1 cellular context compared by ENCODE assay signal in genomic region chr14:71726639-71727085, GRCh38.
TF ChIP-seq lines count a peak whose summit lies in the region.

No MANE protein-coding gene starts in this region.

TF ChIP-seq in SK-N-SH, 30 proteins besides CTCF, POLR2A, EP300 and RAD21 (continued from another document):
- TF ChIP-seq, protein P1, sequence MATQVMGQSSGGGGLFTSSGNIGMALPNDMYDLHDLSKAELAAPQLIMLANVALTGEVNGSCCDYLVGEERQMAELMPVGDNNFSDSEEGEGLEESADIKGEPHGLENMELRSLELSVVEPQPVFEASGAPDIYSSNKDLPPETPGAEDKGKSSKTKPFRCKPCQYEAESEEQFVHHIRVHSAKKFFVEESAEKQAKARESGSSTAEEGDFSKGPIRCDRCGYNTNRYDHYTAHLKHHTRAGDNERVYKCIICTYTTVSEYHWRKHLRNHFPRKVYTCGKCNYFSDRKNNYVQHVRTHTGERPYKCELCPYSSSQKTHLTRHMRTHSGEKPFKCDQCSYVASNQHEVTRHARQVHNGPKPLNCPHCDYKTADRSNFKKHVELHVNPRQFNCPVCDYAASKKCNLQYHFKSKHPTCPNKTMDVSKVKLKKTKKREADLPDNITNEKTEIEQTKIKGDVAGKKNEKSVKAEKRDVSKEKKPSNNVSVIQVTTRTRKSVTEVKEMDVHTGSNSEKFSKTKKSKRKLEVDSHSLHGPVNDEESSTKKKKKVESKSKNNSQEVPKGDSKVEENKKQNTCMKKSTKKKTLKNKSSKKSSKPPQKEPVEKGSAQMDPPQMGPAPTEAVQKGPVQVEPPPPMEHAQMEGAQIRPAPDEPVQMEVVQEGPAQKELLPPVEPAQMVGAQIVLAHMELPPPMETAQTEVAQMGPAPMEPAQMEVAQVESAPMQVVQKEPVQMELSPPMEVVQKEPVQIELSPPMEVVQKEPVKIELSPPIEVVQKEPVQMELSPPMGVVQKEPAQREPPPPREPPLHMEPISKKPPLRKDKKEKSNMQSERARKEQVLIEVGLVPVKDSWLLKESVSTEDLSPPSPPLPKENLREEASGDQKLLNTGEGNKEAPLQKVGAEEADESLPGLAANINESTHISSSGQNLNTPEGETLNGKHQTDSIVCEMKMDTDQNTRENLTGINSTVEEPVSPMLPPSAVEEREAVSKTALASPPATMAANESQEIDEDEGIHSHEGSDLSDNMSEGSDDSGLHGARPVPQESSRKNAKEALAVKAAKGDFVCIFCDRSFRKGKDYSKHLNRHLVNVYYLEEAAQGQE (IDR thresholded peaks at IDR 0.05; ENCODE audit: low read depth, low read length) = no peak
- TF ChIP-seq SIN3A (IDR thresholded peaks at IDR 0.05; ENCODE audit: borderline replicate concordance, low read depth, low read length) (no peak), NRF1 (IDR thresholded peaks at IDR 0.05; ENCODE audit: low read depth, low read length) (no peak), TAF1 (IDR thresholded peaks at IDR 0.05; ENCODE audit: borderline replicate concordance, low read depth, low read length) (no peak), FOXM1 (IDR thresholded peaks at IDR 0.05; ENCODE audit: low read depth) (no peak), GABPA (IDR thresholded peaks at IDR 0.05; ENCODE audit: low read depth) (no peak), TCF12 (IDR thresholded peaks at IDR 0.05) (no peak), SMC3 (IDR thresholded peaks at IDR 0.05; ENCODE audit: low read depth, low read length) (no peak), ELF1 (IDR thresholded peaks at IDR 0.05) (no peak)
- TF ChIP-seq, protein P2, sequence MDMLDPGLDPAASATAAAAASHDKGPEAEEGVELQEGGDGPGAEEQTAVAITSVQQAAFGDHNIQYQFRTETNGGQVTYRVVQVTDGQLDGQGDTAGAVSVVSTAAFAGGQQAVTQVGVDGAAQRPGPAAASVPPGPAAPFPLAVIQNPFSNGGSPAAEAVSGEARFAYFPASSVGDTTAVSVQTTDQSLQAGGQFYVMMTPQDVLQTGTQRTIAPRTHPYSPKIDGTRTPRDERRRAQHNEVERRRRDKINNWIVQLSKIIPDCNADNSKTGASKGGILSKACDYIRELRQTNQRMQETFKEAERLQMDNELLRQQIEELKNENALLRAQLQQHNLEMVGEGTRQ (IDR thresholded peaks at IDR 0.05; ENCODE audit: borderline replicate concordance, low read depth, low read length) = no peak
